In genomic region chr15:84727429-84727828, GRCh38 we compare ENCODE assay signal across 15 cellular contexts. TPM values are rescaled to one million over a fixed set of nuclear protein-coding genes. Genes with fewer than 3 reads are reported as not detected.
A peak's percentile ranks its signal among the peaks of the same experiment; 100 is the strongest.
DNase-seq lines count a peak whose midpoint lies in the region; ATAC-seq and TF ChIP-seq lines count a peak whose summit lies in the region.
"Had no signal": no experiment of that assay in that cellular context is flagged by ENCODE, and none has a peak within 500 bp of the region (broad histone marks: within the 10 kb centered on the region; RNA-seq: fewer than 3 reads in every experiment).

No MANE protein-coding gene starts in this region.

- no peaks in the 10 kb centered on the region for H3K36me3 Mint-ChIP-seq in CD14-positive monocyte
- H3K36me3 Mint-ChIP-seq in GM23338 (ENCODE audit: low read depth) = no peaks in the 10 kb centered on the region

- no peaks in the 10 kb centered on the region for H3K27me3 Mint-ChIP-seq in CD14-positive monocyte (ENCODE audit: low read depth in 3 of 3)
- no peaks in the 10 kb centered on the region for H3K27me3 Mint-ChIP-seq in GM23338 (ENCODE audit: insufficient read depth, low read depth, poor library complexity)

- no peaks in the 10 kb centered on the region for H4K20me1 ChIP-seq in GM23338 (replicated peaks; ENCODE audit: insufficient read depth)

- POLR2A ChIA-PET in A673 (lab: Charles Lee; ENCODE audit: low non-redundant PET) = no interaction called here

- H3K9me3 Mint-ChIP-seq in CD14-positive monocyte (peaks cover 0 to 11% (median 5%) of the 10 kb centered on the region in 7 donors), GM23338 (no peaks in the 10 kb centered on the region)

- no TSS peak for BruUV-seq in A673 (replicated peaks; lab: Mats Ljungman, UMichigan)

- ATAC-seq in GM23338 = no peak
- ATAC-seq in esophagus mucosa = no peak

- H3K36me3 ChIP-seq in GM23338 (ENCODE audit: insufficient read depth) (no peaks in the 10 kb centered on the region), A673 (ENCODE audit: insufficient read depth, low read length, poor library complexity, severe bottlenecking) (no peaks in the 10 kb centered on the region)

- H3K79me2 ChIP-seq in GM23338 (replicated peaks; ENCODE audit: insufficient read depth) = no peaks in the 10 kb centered on the region

- H3K27ac ChIP-seq in GM23338 (ENCODE audit: low read depth) (no peak overlapping the region), A673 (ENCODE audit: low read depth, low read length, poor library complexity, severe bottlenecking) (no peak overlapping the region)
- H3K27ac ChIP-seq: HL-60, KMS-11, PC-9 had no signal

- no peaks in the 10 kb centered on the region for H3K9me3 ChIP-seq in A673 (ENCODE audit: low read depth, low read length, poor library complexity, severe bottlenecking)

- H3K4me3 ChIP-seq in GM23338 = no peak overlapping the region
- H3K4me3 ChIP-seq in A673 (ENCODE audit: low read depth, low read length, poor library complexity, severe bottlenecking) = no peak overlapping the region
- H3K4me3 ChIP-seq: PC-9 had no signal

- H3K4me1 Mint-ChIP-seq in CD14-positive monocyte (peaks cover 69% of the 10 kb centered on the region), GM23338 (no peaks in the 10 kb centered on the region; the same call in 2 of the 3 replicates)

- H3K27me3 ChIP-seq in GM23338 (ENCODE audit: insufficient read depth) (no peaks in the 10 kb centered on the region), A673 (replicated peaks; ENCODE audit: insufficient read depth, low read depth, low read length, poor library complexity) (no peaks in the 10 kb centered on the region)

- 0 out of 2 replicates have a peak overlapping the region, but pooled peaks have one; percentile 59 for H2AFZ ChIP-seq in GM23338
- H2AFZ ChIP-seq: PC-9 had no signal

- intact Hi-C loops in CD14-positive monocyte (cut with micrococcal nuclease) = no loop called here
- intact Hi-C loops in A673 (cut with micrococcal nuclease; ENCODE audit: unreplicated experiment) = no loop called here

- 0 out of 2 replicates have a peak, but pooled peaks cover 3% of the 10 kb centered on the region for H3F3A ChIP-seq in GM23338 (replicated peaks; ENCODE audit: low read depth)

- TF ChIP-seq CTCF in CD14-positive monocyte (IDR thresholded peaks at IDR 0.05) (no peak), GM23338 (conservative IDR thresholded peaks at IDR 0.05; ENCODE audit: low read depth in 2 of 2) (no peak), A673 (conservative IDR thresholded peaks at IDR 0.05; ENCODE audit: low read depth, low read length) (no peak)

- H3K4me3 Mint-ChIP-seq in CD14-positive monocyte = no peak overlapping the region
- H3K4me3 Mint-ChIP-seq in GM23338 = no peak overlapping the region

- H3K27ac Mint-ChIP-seq in CD14-positive monocyte (peak overlapping the region in 5 of 7 donors; percentile 24 to 98 (median 94)), GM23338 (no peak overlapping the region)

- DNase-seq in CD14-positive monocyte (ENCODE audit: low spot score) (no peak), GM23338 (ENCODE audit: low spot score) (no peak), amniotic epithelial cell (ENCODE audit: low read depth) (peak; percentile 88), islet precursor cell (peak; percentile 74), A673 (ENCODE audit: low spot score) (no peak)
- no peak for DNase-seq in stimulated activated CD4-positive, alpha-beta T cell treated with anti-CD3 and anti-CD28 coated beads, Interleukin-2, amount 100 ng/mL, for 24 hours
- DNase-seq: ACHN, GOT3, NCI-H1105 treated with DMSO at 0.1 percent for 48 hours, NCI-H187, NCI-H446, PC-9 had no signal

- no peak overlapping the region for H3K4me2 ChIP-seq in GM23338
- H3K4me2 ChIP-seq: KMS-11, PC-9 had no signal

- H3K4me1 ChIP-seq in GM23338 (ENCODE audit: insufficient read depth) (no peaks in the 10 kb centered on the region; the same call in 1 of the 2 replicates), A673 (ENCODE audit: insufficient read depth, low read length, poor library complexity, severe bottlenecking) (no peaks in the 10 kb centered on the region)

- CTCF ChIA-PET in A673 (lab: Charles Lee) = no interaction called here

- H3K9me2 ChIP-seq in GM23338 (ENCODE audit: insufficient read depth) = no peaks in the 10 kb centered on the region

TF ChIP-seq in GM23338, 12 proteins besides CTCF, POLR2A, EP300 and RAD21:
- TF ChIP-seq ZNF114 (CRISPR knock-in tag; IDR thresholded peaks at IDR 0.05) (no peak), EZH2phosphoT487 (IDR thresholded peaks at IDR 0.05; ENCODE audit: unreplicated experiment) (no peak)

RNA-seq across cellular contexts. Expression of gene SEC11A, which starts 11.5 kb away (rescaled TPM):
- polyA plus RNA-seq in CD14-positive monocyte (100 to 1,000 TPM; 154 to 166 TPM), GM23338 (2016; fragmentation: Nextera tagmentation; extraction: Ambion mirVana) (238 and 257 TPM in 2 replicates)
- 191 and 208 TPM in 2 replicates for total RNA-seq in GM23338 (2014; rRNA removed; shearing (Covaris generic))
- total RNA-seq in esophagus mucosa (65.4 TPM), A673 (2021) (104 and 106 TPM in 2 replicates)

RNA-seq across cellular contexts. Expression of gene ZNF592, which starts 21.0 kb away (rescaled TPM):
- polyA plus RNA-seq in CD14-positive monocyte (1 to 10 TPM; 2.8 to 5.0 TPM), GM23338 (2016; fragmentation: Nextera tagmentation; extraction: Ambion mirVana) (4.4 and 4.7 TPM in 2 replicates)
- 18.8 and 21.4 TPM in 2 replicates for total RNA-seq in GM23338 (2014; rRNA removed; shearing (Covaris generic))
- total RNA-seq in esophagus mucosa (12.6 TPM), A673 (2021) (32.9 and 37.2 TPM in 2 replicates)

Comparison
In these comparisons a context has a peak if more than half of its experiments do, and no peak if none do; other contexts are left out.
1. DNase-seq: peak in amniotic epithelial cell (single experiment) and islet precursor cell (single experiment); none in CD14-positive monocyte (single experiment), GM23338 (single experiment), stimulated activated CD4-positive, alpha-beta T cell treated with anti-CD3 and anti-CD28 coated beads, Interleukin-2, amount 100 ng/mL, for 24 hours (0 of 2) and A673 (single experiment).